Comparison of ENCODE assay signal across 11 cellular contexts in the genomic region with DNA sequence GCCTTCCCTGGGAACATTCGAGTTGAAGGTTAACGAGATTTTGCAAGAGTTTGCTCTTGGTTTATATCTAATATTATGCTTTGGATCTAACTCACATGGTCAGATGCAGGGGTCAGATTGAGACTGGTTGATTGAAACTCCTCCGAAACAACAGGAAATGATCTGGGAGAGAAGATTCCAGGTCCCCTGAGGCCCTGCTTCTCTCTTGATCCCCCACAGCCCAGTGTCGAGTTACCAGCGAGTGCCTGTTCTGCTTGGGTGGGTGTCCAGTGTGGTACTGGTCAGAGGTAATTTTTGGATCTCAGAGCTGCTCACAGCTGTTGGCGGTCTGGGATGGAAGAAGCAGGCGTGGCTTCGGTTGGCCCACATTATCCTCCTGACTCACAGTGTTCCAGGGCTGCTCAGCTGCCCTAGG. TPM values are rescaled to one million over a fixed set of nuclear protein-coding genes. Genes with fewer than 3 reads are reported as not detected.
DNase-seq lines count a peak whose midpoint lies in the region; ATAC-seq and TF ChIP-seq lines count a peak whose summit lies in the region.
"Had no signal": no experiment of that assay in that cellular context is flagged by ENCODE, and none has a peak within 500 bp of the region (broad histone marks: within the 10 kb centered on the region; RNA-seq: fewer than 3 reads in every experiment).

No MANE protein-coding gene starts in this region.

- 51% methylated on average over 8 of the region's 8 CpGs for WGBS in esophagus muscularis mucosa

- no peak overlapping the region for H3K4me3 Mint-ChIP-seq in stimulated activated naive B cell treated with anti-CD40 and anti-IgM and Interleukin-4, amounts not matched to agents 10 μg/mL and 1 μg/mL and 100 μg/mL, for 72 hours
- H3K4me3 Mint-ChIP-seq: activated T-cell treated with anti-CD3 and anti-CD28 coated beads, Interleukin-2, amount 50 U/mL, for 4 hours had no signal

- H3K36me3 Mint-ChIP-seq in stimulated activated naive B cell treated with anti-CD40 and anti-IgM and Interleukin-4, amounts not matched to agents 10 μg/mL and 1 μg/mL and 100 μg/mL, for 72 hours = no peaks in the 10 kb centered on the region

- no peaks in the 10 kb centered on the region for H3K4me1 Mint-ChIP-seq in stimulated activated naive B cell treated with anti-CD40 and anti-IgM and Interleukin-4, amounts not matched to agents 10 μg/mL and 1 μg/mL and 100 μg/mL, for 72 hours

- H3K27me3 ChIP-seq in esophagus muscularis mucosa = no peaks in the 10 kb centered on the region
- peaks cover 9% of the 10 kb centered on the region for H3K27me3 ChIP-seq in upper lobe of right lung

- H3K9me3 Mint-ChIP-seq in stimulated activated naive B cell treated with anti-CD40 and anti-IgM and Interleukin-4, amounts not matched to agents 10 μg/mL and 1 μg/mL and 100 μg/mL, for 72 hours = no peaks in the 10 kb centered on the region
- H3K9me3 Mint-ChIP-seq: activated T-cell treated with anti-CD3 and anti-CD28 coated beads, Interleukin-2, amount 50 U/mL, for 4 hours had no signal

- H3K27ac ChIP-seq in esophagus muscularis mucosa (replicated peaks in 1 of 4) (peak overlapping the region; percentile 66 to 79 (median 68)), upper lobe of right lung (peak overlapping the region; percentile 65)

- DNase-seq in M059J (ENCODE audit: low read depth) = peak; percentile 69
- no peak for DNase-seq in esophagus muscularis mucosa (ENCODE audit: extremely low spot score)
- peak; percentile 45 to 62 (median 52) for DNase-seq in mucosa of descending colon
- DNase-seq in upper lobe of right lung = no peak
- no peak for DNase-seq in stimulated activated naive B cell treated with anti-CD40 and anti-IgM and Interleukin-4, amounts not matched to agents 10 μg/mL and 1 μg/mL and 100 μg/mL, for 72 hours
- DNase-seq: activated T-cell treated with anti-CD3 and anti-CD28 coated beads, Interleukin-2, amount 50 U/mL, for 4 hours; RPMI8226; stimulated activated CD4-positive, alpha-beta T cell treated with anti-CD3 and anti-CD28 coated beads, Interleukin-2, amount 100 ng/mL, for 48 hours had no signal

- H3K4me3 ChIP-seq in esophagus muscularis mucosa = no peak overlapping the region
- H3K4me3 ChIP-seq in mucosa of descending colon = no peak overlapping the region
- H3K4me3 ChIP-seq in upper lobe of right lung = no peak overlapping the region

- H3K27me3 Mint-ChIP-seq in stimulated activated naive B cell treated with anti-CD40 and anti-IgM and Interleukin-4, amounts not matched to agents 10 μg/mL and 1 μg/mL and 100 μg/mL, for 72 hours = peaks cover 27 to 45% of the 10 kb centered on the region in 2 donors

- intact Hi-C loops in esophagus muscularis mucosa (cut with DNase I) (no loop called here), mucosa of descending colon (cut with DNase I, micrococcal nuclease) (no loop called here), upper lobe of right lung (cut with DNase I) (no loop called here)

- H3K9me3 ChIP-seq in esophagus muscularis mucosa (no peaks in the 10 kb centered on the region), mucosa of descending colon (no peaks in the 10 kb centered on the region), upper lobe of right lung (no peaks in the 10 kb centered on the region)

- no peak overlapping the region for H3K27ac Mint-ChIP-seq in stimulated activated naive B cell treated with anti-CD40 and anti-IgM and Interleukin-4, amounts not matched to agents 10 μg/mL and 1 μg/mL and 100 μg/mL, for 72 hours

- H3K4me1 ChIP-seq in esophagus muscularis mucosa (peaks cover 13 to 95% (median 78%) of the 10 kb centered on the region in 4 donors), mucosa of descending colon (ENCODE audit: low read depth) (no peaks in the 10 kb centered on the region), upper lobe of right lung (peaks cover 16% of the 10 kb centered on the region)

- ATAC-seq in mucosa of descending colon = peak; percentile 69
- peak; percentile 38 for ATAC-seq in upper lobe of right lung
- ATAC-seq in GM18511 (IDR thresholded peaks at IDR 0.05; ENCODE audit: unreplicated experiment) = no peak
- ATAC-seq in HG03175 (IDR thresholded peaks at IDR 0.05; ENCODE audit: unreplicated experiment) = no peak
- ATAC-seq in stimulated activated naive B cell treated with anti-CD40 and anti-IgM and Interleukin-4, amounts not matched to agents 10 μg/mL and 1 μg/mL and 100 μg/mL, for 72 hours (replicated peaks) = no peak
- no peak for ATAC-seq in HG02938 (IDR thresholded peaks at IDR 0.05; ENCODE audit: unreplicated experiment)
- ATAC-seq: activated T-cell treated with anti-CD3 and anti-CD28 coated beads, Interleukin-2, amount 50 U/mL, for 4 hours had no signal

- TF ChIP-seq CTCF in esophagus muscularis mucosa (IDR thresholded peaks at IDR 0.05) (no peak), mucosa of descending colon (IDR thresholded peaks at IDR 0.05) (no peak), upper lobe of right lung (IDR thresholded peaks at IDR 0.05) (no peak)

- no peaks in the 10 kb centered on the region for H3K36me3 ChIP-seq in esophagus muscularis mucosa
- no peaks in the 10 kb centered on the region for H3K36me3 ChIP-seq in mucosa of descending colon (ENCODE audit: low read depth)
- no peaks in the 10 kb centered on the region for H3K36me3 ChIP-seq in upper lobe of right lung

- no peak for TF ChIP-seq EP300 in esophagus muscularis mucosa (IDR thresholded peaks at IDR 0.05)

- no peak for TF ChIP-seq POLR2A in esophagus muscularis mucosa (IDR thresholded peaks at IDR 0.05; ENCODE audit: low read depth)

RNA-seq across cellular contexts. Expression of a gene that starts 9.2 kb away (rescaled TPM):
- 23.9 and 34.9 TPM in 2 replicates for total RNA-seq in M059J (2014; rRNA removed; shearing (Covaris generic))
- total RNA-seq in esophagus muscularis mucosa (100 to 1,000 TPM; 355 to 534 (median 417) TPM), mucosa of descending colon (100 to 1,000 TPM in 1 of 3 donors, 10 to 100 TPM in 2; 34.1 to 198 (median 88.3) TPM), upper lobe of right lung (272 TPM)

Comparison
In these comparisons a context has a peak if more than half of its experiments do, and no peak if none do; other contexts are left out.
1. DNase-seq: peak in M059J (single experiment) and mucosa of descending colon (3 of 3); none in esophagus muscularis mucosa (single experiment), upper lobe of right lung (single experiment) and stimulated activated naive B cell treated with anti-CD40 and anti-IgM and Interleukin-4, amounts not matched to agents 10 μg/mL and 1 μg/mL and 100 μg/mL, for 72 hours (single experiment).
2. ATAC-seq: peak in mucosa of descending colon (single experiment) and upper lobe of right lung (single experiment); none in GM18511 (single experiment), HG03175 (single experiment), stimulated activated naive B cell treated with anti-CD40 and anti-IgM and Interleukin-4, amounts not matched to agents 10 μg/mL and 1 μg/mL and 100 μg/mL, for 72 hours (0 of 2) and HG02938 (single experiment).